In the genomic region with DNA sequence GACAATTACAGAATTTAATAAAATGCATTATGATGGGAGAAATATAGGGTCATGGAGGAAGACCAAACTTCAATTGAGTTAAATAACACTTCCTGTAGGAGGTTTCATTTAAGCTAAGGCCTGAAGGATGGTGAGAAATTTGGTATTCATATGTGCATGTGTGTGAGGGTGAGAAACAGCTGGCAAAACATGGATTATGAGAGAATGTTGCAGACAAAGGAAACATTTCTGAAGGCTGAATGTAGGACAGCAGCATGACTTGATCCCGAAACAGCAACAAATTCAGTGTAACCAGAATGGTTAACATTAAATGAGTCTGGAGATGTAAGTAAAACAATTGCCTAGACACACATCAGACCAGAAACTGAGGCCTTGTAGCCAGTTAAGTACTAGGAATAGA, we compare ENCODE assay signal across 27 cellular contexts.
"Had no signal": no experiment of that assay in that cellular context is flagged by ENCODE, and none has a peak within 500 bp of the region (broad histone marks: within the 10 kb centered on the region; RNA-seq: fewer than 3 reads in every experiment).

No MANE protein-coding gene starts in this region.

- H3K4me3 ChIP-seq: pancreas, prostate gland, suprapubic skin, testis, tibial artery, transverse colon, vagina had no signal

- H3K27me3 Mint-ChIP-seq: stimulated activated memory B cell treated with anti-CD40 and anti-IgM and Interleukin-4, amounts not matched to agents 10 μg/mL and 1 μg/mL and 100 μg/mL, for 72 hours; stimulated activated naive CD8-positive, alpha-beta T cell treated with anti-CD3 and anti-CD28 coated beads, Interleukin-15, amount 100 ng/mL, for 72 hours; type B pancreatic cell had no signal

- H3K27ac Mint-ChIP-seq: naive thymus-derived CD4-positive, alpha-beta T cell; natural killer cell; nephron; stimulated activated memory B cell treated with anti-CD40 and anti-IgM and Interleukin-4, amounts not matched to agents 10 μg/mL and 1 μg/mL and 100 μg/mL, for 72 hours; stimulated activated naive CD8-positive, alpha-beta T cell treated with anti-CD3 and anti-CD28 coated beads, Interleukin-15, amount 100 ng/mL, for 72 hours; type B pancreatic cell had no signal

- ATAC-seq: naive thymus-derived CD4-positive, alpha-beta T cell; natural killer cell; pancreas; right cardiac atrium; sciatic nerve; stimulated activated memory B cell treated with anti-CD40 and anti-IgM and Interleukin-4, amounts not matched to agents 10 μg/mL and 1 μg/mL and 100 μg/mL, for 72 hours; stimulated activated naive CD8-positive, alpha-beta T cell treated with anti-CD3 and anti-CD28 coated beads, Interleukin-15, amount 100 ng/mL, for 72 hours; stimulated activated naive CD8-positive, alpha-beta T cell treated with anti-CD3 and anti-CD28 coated beads, Interleukin-15, Interleukin-2, amounts not matched to agents 100 U/mL and 50 U/mL, for 24 hours had no signal

- H3K4me1 Mint-ChIP-seq: natural killer cell; nephron; stimulated activated memory B cell treated with anti-CD40 and anti-IgM and Interleukin-4, amounts not matched to agents 10 μg/mL and 1 μg/mL and 100 μg/mL, for 72 hours; stimulated activated naive CD8-positive, alpha-beta T cell treated with anti-CD3 and anti-CD28 coated beads, Interleukin-15, amount 100 ng/mL, for 72 hours had no signal

- H3K36me3 Mint-ChIP-seq: naive thymus-derived CD4-positive, alpha-beta T cell; natural killer cell; stimulated activated memory B cell treated with anti-CD40 and anti-IgM and Interleukin-4, amounts not matched to agents 10 μg/mL and 1 μg/mL and 100 μg/mL, for 72 hours; type B pancreatic cell had no signal

- H3K4me3 Mint-ChIP-seq: naive thymus-derived CD4-positive, alpha-beta T cell; natural killer cell; nephron; neural crest cell; stimulated activated memory B cell treated with anti-CD40 and anti-IgM and Interleukin-4, amounts not matched to agents 10 μg/mL and 1 μg/mL and 100 μg/mL, for 72 hours; stimulated activated naive CD8-positive, alpha-beta T cell treated with anti-CD3 and anti-CD28 coated beads, Interleukin-15, amount 100 ng/mL, for 72 hours; type B pancreatic cell had no signal

- H3K27ac ChIP-seq: neutrophil, pancreas, prostate gland, suprapubic skin, testis, tibial artery, transverse colon, vagina had no signal

- H3K9me3 Mint-ChIP-seq: nephron; stimulated activated memory B cell treated with anti-CD40 and anti-IgM and Interleukin-4, amounts not matched to agents 10 μg/mL and 1 μg/mL and 100 μg/mL, for 72 hours; type B pancreatic cell had no signal

- DNase-seq: naive thymus-derived CD4-positive, alpha-beta T cell; natural killer cell; nucleus accumbens; pancreas; right cardiac atrium; small intestine; stimulated activated CD4-positive, alpha-beta T cell treated with anti-CD3 and anti-CD28 coated beads, Interleukin-12 subunit alpha, Interleukin-12 subunit beta, amount 100 ng/mL, for 4 hours; stimulated activated CD4-positive, alpha-beta T cell treated with anti-CD3 and anti-CD28 coated beads, Interleukin-1b, Interleukin-23, amount 100 ng/mL, for 48 hours; stimulated activated CD4-positive, alpha-beta T cell treated with anti-CD3 and anti-CD28 coated beads, Interleukin-4, amount 100 ng/mL, for 1 hour; stimulated activated CD4-positive, alpha-beta T cell treated with anti-CD3 and anti-CD28 coated beads, Interleukin-4, amount 100 ng/mL, for 4 hours; stimulated activated CD8-positive, alpha-beta memory T cell treated with anti-CD3 and anti-CD28 coated beads, Interleukin-4, amount 100 ng/mL, for 48 hours; stimulated activated naive CD4-positive, alpha-beta T cell; stimulated activated naive CD8-positive, alpha-beta T cell treated with anti-CD3 and anti-CD28 coated beads, Interleukin-15, amount 100 ng/mL, for 72 hours; stimulated activated naive CD8-positive, alpha-beta T cell treated with anti-CD3 and anti-CD28 coated beads, Interleukin-15, Interleukin-2, amounts not matched to agents 100 U/mL and 50 U/mL, for 24 hours; substantia nigra; testis; tibial artery; transverse colon had no signal

- H3K4me1 ChIP-seq: pancreas, prostate gland, suprapubic skin, testis, tibial artery, transverse colon, vagina had no signal

- H3K9me3 ChIP-seq: neutrophil, pancreas, prostate gland, suprapubic skin, testis, tibial artery, transverse colon, vagina had no signal

- H3K36me3 ChIP-seq: neutrophil, pancreas, prostate gland, suprapubic skin, tibial artery, transverse colon, vagina had no signal

- H3K27me3 ChIP-seq: neutrophil, pancreas, suprapubic skin, testis, tibial artery, transverse colon, vagina had no signal
